In genomic region chr13:97026759-97027555, GRCh38 we compare ENCODE assay signal across 1 cellular context.
TF ChIP-seq lines count a peak whose summit lies in the region.

No MANE protein-coding gene starts in this region.

TF ChIP-seq in H1, 55 proteins besides CTCF, POLR2A, EP300 and RAD21:
- TF ChIP-seq RNF2 (IDR thresholded peaks at IDR 0.05; ENCODE audit: borderline replicate concordance, low read depth, low read length, missing control alignments, poor library complexity, severe bottlenecking) (no peak), CTBP2 (IDR thresholded peaks at IDR 0.05; ENCODE audit: borderline replicate concordance, insufficient read depth, insufficient read length, low read length) (no peak), CHD2 (IDR thresholded peaks at IDR 0.05; ENCODE audit: low read length) (no peak), EZH2 (IDR thresholded peaks at IDR 0.05; ENCODE audit: low read depth, low read length, severe bottlenecking) (no peak), SUZ12 (IDR thresholded peaks at IDR 0.05; ENCODE audit: low read length) (no peak), BACH1 (IDR thresholded peaks at IDR 0.05; ENCODE audit: low read length) (no peak), KDM5A (IDR thresholded peaks at IDR 0.05; ENCODE audit: low read length) (no peak), TCF12 (IDR thresholded peaks at IDR 0.05; ENCODE audit: low read depth, low read length) (no peak)
